In genomic region chr2:231258696-231259095, GRCh38 we compare ENCODE assay signal across 17 cellular contexts.
"Had no signal": no experiment of that assay in that cellular context is flagged by ENCODE, and none has a peak within 500 bp of the region (broad histone marks: within the 10 kb centered on the region; RNA-seq: fewer than 3 reads in every experiment).

No MANE protein-coding gene starts in this region.

- H3K27ac ChIP-seq: foreskin keratinocyte, sigmoid colon, skin epidermis, stomach, thoracic aorta had no signal

- H3K9me3 Mint-ChIP-seq: endodermal cell, mesothelial cell of epicardium, naive B cell, nephron progenitor cell had no signal

- H3K4me1 ChIP-seq: foreskin keratinocyte, stomach had no signal

- H3K36me3 Mint-ChIP-seq: naive B cell had no signal

- ATAC-seq: foreskin keratinocyte, left lobe of liver had no signal

- DNase-seq: cerebellar nuclear complex; dermis blood vessel endothelial cell; effector CD4-positive, alpha-beta T cell; endodermal cell; erythroblast; foreskin keratinocyte; naive B cell; nephron progenitor cell; stimulated activated CD4-positive, alpha-beta T cell treated with anti-CD3 and anti-CD28 coated beads, Interleukin-12 subunit alpha, Interleukin-12 subunit beta, amount 100 ng/mL, for 4 hours; stomach; substantia nigra; trophoblast cell had no signal

- H3K4me1 Mint-ChIP-seq: endodermal cell, mesothelial cell of epicardium, naive B cell, nephron progenitor cell had no signal

- H3K27me3 Mint-ChIP-seq: naive B cell had no signal

- H3K4me3 Mint-ChIP-seq: endodermal cell, mesothelial cell of epicardium, nephron progenitor cell had no signal

- H3K9me3 ChIP-seq: sigmoid colon, stomach, thoracic aorta had no signal

- H3K27ac Mint-ChIP-seq: mesothelial cell of epicardium, nephron progenitor cell had no signal

- H3K27me3 ChIP-seq: foreskin keratinocyte, sigmoid colon, stomach had no signal

- H3K4me3 ChIP-seq: sigmoid colon, skin epidermis, stomach, thoracic aorta had no signal
